11 cellular contexts compared by ENCODE assay signal in genomic region chr2:72136933-72137497, GRCh38. TPM values are rescaled to one million over a fixed set of nuclear protein-coding genes. Genes with fewer than 3 reads are reported as not detected.
A peak's percentile ranks its signal among the peaks of the same experiment; 100 is the strongest.
DNase-seq lines count a peak whose midpoint lies in the region; ATAC-seq and TF ChIP-seq lines count a peak whose summit lies in the region.
"Had no signal": no experiment of that assay in that cellular context is flagged by ENCODE, and none has a peak within 500 bp of the region (broad histone marks: within the 10 kb centered on the region; RNA-seq: fewer than 3 reads in every experiment).

No MANE protein-coding gene starts in this region.

- no peak for DNase-seq in SK-N-SH
- no peak for DNase-seq in HCT116 (ENCODE audit: low read depth, low spot score)
- peak; percentile 50 for DNase-seq in sigmoid colon
- DNase-seq in EL = no peak
- DNase-seq in stomach = no peak
- DNase-seq in NCI-H774 (lab: John Stamatoyannopoulos, UW) = no peak
- DNase-seq: amniotic stem cell, NCI-H187 had no signal

- no TSS peak for BruUV-seq in HCT116 (replicated peaks; lab: Mats Ljungman, UMichigan)

- no peaks in the 10 kb centered on the region for H4K20me1 ChIP-seq in SK-N-SH (ENCODE audit: insufficient read depth)
- H4K20me1 ChIP-seq in HCT116 (ENCODE audit: insufficient read depth) = no peaks in the 10 kb centered on the region

- RAD21 ChIA-PET in HCT116 (lab: Charles Lee; ENCODE audit: low non-redundant PET in 1 of 2, low total read pairs in 2 of 2, uncharacterized antibody in 2 of 2, unreplicated experiment in 2 of 2) = no interaction called here

- H3K27me3 ChIP-seq in SK-N-SH (ENCODE audit: insufficient read depth) (no peaks in the 10 kb centered on the region; the same call in 1 of the 2 replicates), HCT116 (ENCODE audit: insufficient read depth, low read length) (no peaks in the 10 kb centered on the region), sigmoid colon (no peaks in the 10 kb centered on the region), stomach (peaks cover 0 to 12% (median 0%) of the 10 kb centered on the region in 3 donors)

- intact Hi-C loops in HCT116 (cut with micrococcal nuclease) = no loop called here
- intact Hi-C loops in sigmoid colon (cut with DNase I) = no loop called here
- intact Hi-C loops in stomach (cut with DNase I; ENCODE audit: low total_unique reads) = no loop called here

- no peak overlapping the region for H3K27ac ChIP-seq in SK-N-SH (ENCODE audit: low read depth in 2 of 2, low read length in 1 of 2)
- H3K27ac ChIP-seq in HCT116 (ENCODE audit: low read depth, low read length) = no peak overlapping the region; the same call in 1 of the 2 replicates
- H3K27ac ChIP-seq in sigmoid colon = no peak overlapping the region
- H3K27ac ChIP-seq in stomach = no peak overlapping the region
- H3K27ac ChIP-seq: gastroesophageal sphincter had no signal

- no peak overlapping the region for H3K4me2 ChIP-seq in SK-N-SH
- no peak overlapping the region for H3K4me2 ChIP-seq in HCT116 (ENCODE audit: low read length)

- no peaks in the 10 kb centered on the region for H3K9me2 ChIP-seq in SK-N-SH
- H3K9me2 ChIP-seq in HCT116 (ENCODE audit: insufficient read depth) = no peaks in the 10 kb centered on the region

- no peaks in the 10 kb centered on the region for H3F3A ChIP-seq in SK-N-SH (replicated peaks; ENCODE audit: insufficient read depth)

- CTCF ChIA-PET in SK-N-SH (lab: Yijun Ruan, JAX) = interaction anchor here (0.7 to 5.7 kb wide), 24 partner anchors 9 to 628 kb away, joined by 3 to 58 read pairs (median 5); partner anchors contain the start of gene CYP26B1
- CTCF ChIA-PET in HCT116 (lab: Charles Lee) = interaction anchor here (2.0 kb wide), 1 partner anchor 214 kb away, joined by 7 read pairs; no protein-coding TSS in a partner anchor

- no peak for TF ChIP-seq POLR2A in HCT116 (IDR thresholded peaks at IDR 0.05; ENCODE audit: borderline replicate concordance, extremely low read depth, insufficient read depth, insufficient read length)
- no peak for TF ChIP-seq POLR2A in sigmoid colon (IDR thresholded peaks at IDR 0.05)
- TF ChIP-seq POLR2A in stomach (IDR thresholded peaks at IDR 0.05) = no peak

- TF ChIP-seq EP300 in SK-N-SH (IDR thresholded peaks at IDR 0.05; ENCODE audit: borderline replicate concordance in 1 of 2, low read depth in 1 of 2, low read length in 1 of 2) (no peak), sigmoid colon (IDR thresholded peaks at IDR 0.05) (no peak), stomach (IDR thresholded peaks at IDR 0.05) (no peak)

- H3K9ac ChIP-seq in SK-N-SH (no peak overlapping the region), HCT116 (ENCODE audit: low read length) (no peak overlapping the region)

- WGBS in SK-N-SH (ENCODE audit: low lambda C conversion rate) = 55% methylated on average over 4 of the region's 7 CpGs
- 47 to 62% methylated on average over 7 of the region's 7 CpGs for WGBS in sigmoid colon, 2 donors
- 47 to 62% (median 58%) methylated on average over 5 to 7 of the region's 7 CpGs for WGBS in stomach, 5 donors

- ATAC-seq in SK-N-SH treated with all-trans-retinoic acid at 6 μM for 48 hours (peak; percentile 19), HCT116 (peak; percentile 43), HG03565 (IDR thresholded peaks at IDR 0.05; ENCODE audit: unreplicated experiment) (peak; percentile 21)

- H3K79me2 ChIP-seq in SK-N-SH (ENCODE audit: insufficient read depth) (no peaks in the 10 kb centered on the region), HCT116 (ENCODE audit: insufficient read depth, low read length) (no peaks in the 10 kb centered on the region)

- H3K9me3 ChIP-seq in SK-N-SH (no peaks in the 10 kb centered on the region), HCT116 (ENCODE audit: control insufficient read depth in 1 of 2, insufficient read depth in 1 of 2, low read depth in 1 of 2, low read length in 2 of 2) (no peaks in the 10 kb centered on the region), sigmoid colon (no peaks in the 10 kb centered on the region), stomach (no peaks in the 10 kb centered on the region)
- H3K9me3 ChIP-seq: gastroesophageal sphincter had no signal

- TF ChIP-seq CTCF in SK-N-SH (IDR thresholded peaks at IDR 0.05) (no peak), HCT116 (IDR thresholded peaks at IDR 0.05 in 2 of 3, conservative IDR thresholded peaks at IDR 0.05 in 1 of 3; ENCODE audit: borderline replicate concordance in 1 of 3, insufficient read depth in 1 of 3, low read depth in 2 of 3, low read length in 2 of 3) (no peak), sigmoid colon (IDR thresholded peaks at IDR 0.05) (no peak), stomach (IDR thresholded peaks at IDR 0.05) (no peak)

- POLR2A ChIA-PET in SK-N-SH (lab: Yijun Ruan, JAX) (no interaction called here), HCT116 (lab: Charles Lee) (no interaction called here)

- H3K4me1 ChIP-seq in SK-N-SH (ENCODE audit: control insufficient read depth in 1 of 2, insufficient read depth in 2 of 2, low read depth in 1 of 2, low read length in 1 of 2) (no peaks in the 10 kb centered on the region), HCT116 (ENCODE audit: control insufficient read depth in 1 of 2, insufficient read depth in 2 of 2, low read length in 2 of 2) (peaks cover 6 to 13% of the 10 kb centered on the region in 2 experiments; a peak in 2 of 4 replicates), sigmoid colon (no peaks in the 10 kb centered on the region), stomach (peaks cover 10 to 21% (median 18%) of the 10 kb centered on the region in 4 donors)

- H3K36me3 ChIP-seq in SK-N-SH (replicated peaks in 1 of 2; ENCODE audit: control insufficient read depth in 1 of 2, insufficient read depth in 2 of 2, low read length in 1 of 2) = no peaks in the 10 kb centered on the region
- no peaks in the 10 kb centered on the region; a peak in 1 of 4 replicates for H3K36me3 ChIP-seq in HCT116 (ENCODE audit: control insufficient read depth in 1 of 2, insufficient read depth in 2 of 2, low read length in 2 of 2)
- H3K36me3 ChIP-seq in sigmoid colon = no peaks in the 10 kb centered on the region
- no peaks in the 10 kb centered on the region for H3K36me3 ChIP-seq in stomach
- H3K36me3 ChIP-seq: gastroesophageal sphincter had no signal

- H3K4me3 ChIP-seq in SK-N-SH (ENCODE audit: low read depth in 2 of 2, low read length in 1 of 2) (peak overlapping the region in 1 of 2 experiments; percentile 36; a peak in 1 of 4 replicates), HCT116 (replicated peaks in 1 of 2; ENCODE audit: low read depth in 1 of 2, low read length in 2 of 2) (no peak overlapping the region), sigmoid colon (no peak overlapping the region), stomach (no peak overlapping the region)
- H3K4me3 ChIP-seq: gastroesophageal sphincter had no signal

- TF ChIP-seq RAD21 in SK-N-SH (IDR thresholded peaks at IDR 0.05; ENCODE audit: low read length) (no peak), HCT116 (IDR thresholded peaks at IDR 0.05; ENCODE audit: low read depth) (no peak)

- H2AFZ ChIP-seq in SK-N-SH (ENCODE audit: low read depth) = no peak overlapping the region
- no peak overlapping the region for H2AFZ ChIP-seq in HCT116 (ENCODE audit: low read depth, low read length, poor library complexity, severe bottlenecking)

TF ChIP-seq in SK-N-SH treated with all-trans-retinoic acid at 6 μM for 48 hours, 23 proteins besides CTCF, POLR2A, EP300 and RAD21 (continues in another document):
- TF ChIP-seq ZNF565 (CRISPR knock-in tag; conservative IDR thresholded peaks at IDR 0.05; ENCODE audit: low read depth) = no peak
- no peak for TF ChIP-seq PPARA (CRISPR knock-in tag; IDR thresholded peaks at IDR 0.05; ENCODE audit: borderline replicate concordance)

TF ChIP-seq in SK-N-SH, 30 proteins besides CTCF, POLR2A, EP300 and RAD21 (continues in another document):
- TF ChIP-seq MXI1 (IDR thresholded peaks at IDR 0.05; ENCODE audit: low read depth, low read length) (no peak), EZH2phosphoT487 (IDR thresholded peaks at IDR 0.05; ENCODE audit: borderline replicate concordance, low read depth) (no peak), PBX3 (IDR thresholded peaks at IDR 0.05) (no peak), TAF1 (IDR thresholded peaks at IDR 0.05; ENCODE audit: borderline replicate concordance, low read depth, low read length) (no peak), FOXJ3 (CRISPR knock-in tag; IDR thresholded peaks at IDR 0.05) (no peak)

TF ChIP-seq in HCT116, 20 proteins besides CTCF, POLR2A, EP300 and RAD21 (continues in another document):
- TF ChIP-seq SIN3A (IDR thresholded peaks at IDR 0.05; ENCODE audit: low read depth) (no peak), TCF7L2 (IDR thresholded peaks at IDR 0.05; ENCODE audit: borderline replicate concordance, extremely low read depth, insufficient read depth, insufficient read length) (no peak), REST (IDR thresholded peaks at IDR 0.05; ENCODE audit: low read depth) (no peak)

RNA-seq across cellular contexts. Expression of gene CYP26B1, which starts 10.6 kb away (rescaled TPM):
- 0.26 and 0.33 TPM in 2 replicates for polyA plus RNA-seq in SK-N-SH (2012; rRNA removed)
- 0.18 TPM in 2 replicates for polyA plus RNA-seq in SK-N-SH (2012; cell fraction: cytosol; rRNA removed)
- polyA plus RNA-seq in SK-N-SH (2012; cell fraction: nucleus; rRNA removed) = 0.83 and 0.92 TPM in 2 replicates
- total RNA-seq in HCT116 (2021; ENCODE audit: unreplicated experiment) = 21.1 TPM
- polyA plus RNA-seq in HCT116 (2012) = 11.6 and 11.9 TPM in 2 replicates
- total RNA-seq in sigmoid colon = 1 to 10 TPM in 3 of 4 donors, under 1 TPM in 1; 0.68 to 5.0 (median 3.0) TPM
- polyA plus RNA-seq in sigmoid colon = 1 to 10 TPM in 2 of 3 donors, under 1 TPM in 1; 0.46 to 2.8 (median 1.2) TPM
- 1 to 10 TPM in 2 of 5 donors, under 1 TPM in 1, not detected in 2; 0.45 to 2.4 (median 1.4) TPM for total RNA-seq in stomach
- 1 to 10 TPM in 1 of 3 donors, under 1 TPM in 1, not detected in 1; 0.95 to 1.1 TPM for polyA plus RNA-seq in stomach
